Comparison of ENCODE assay signal across 9 cellular contexts in genomic region chrX:44342866-44343265, GRCh38. TPM values are rescaled to one million over a fixed set of nuclear protein-coding genes. Genes with fewer than 3 reads are reported as not detected.
DNase-seq lines count a peak whose midpoint lies in the region; ATAC-seq and TF ChIP-seq lines count a peak whose summit lies in the region.
"Had no signal": no experiment of that assay in that cellular context is flagged by ENCODE, and none has a peak within 500 bp of the region (broad histone marks: within the 10 kb centered on the region; RNA-seq: fewer than 3 reads in every experiment).

No MANE protein-coding gene starts in this region.

- TF ChIP-seq CTCF in smooth muscle cell (IDR thresholded peaks at IDR 0.05; ENCODE audit: borderline replicate concordance, insufficient read depth, poor library complexity, severe bottlenecking), result no peak

- H3K4me1 Mint-ChIP-seq in T-helper 1 cell treated with Interleukin-12 subunit alpha and Interleukin-12 subunit beta and Interleukin-4 antibody, amounts not matched to agents 30 μg/mL and 1 μg/mL, for 36 hours (ENCODE audit: low read depth), result peaks cover 17% of the 10 kb centered on the region
- H3K4me1 Mint-ChIP-seq in activated CD4-positive, alpha-beta memory T cell treated with anti-CD3 and anti-CD28 coated beads for 36 hours (ENCODE audit: low read depth), result peaks cover 11% of the 10 kb centered on the region

- POLR2A ChIA-PET in activated CD4-positive, alpha-beta memory T cell treated with anti-CD3 and anti-CD28 coated beads for 36 hours (lab: Charles Lee), result no interaction called here

- H3K36me3 ChIP-seq in smooth muscle cell (ENCODE audit: low read depth), result no peaks in the 10 kb centered on the region

- H3K4me3 Mint-ChIP-seq in T-helper 1 cell treated with Interleukin-12 subunit alpha and Interleukin-12 subunit beta and Interleukin-4 antibody, amounts not matched to agents 30 μg/mL and 1 μg/mL, for 36 hours, result peak overlapping the region; percentile 84
- H3K4me3 Mint-ChIP-seq in activated CD4-positive, alpha-beta memory T cell treated with anti-CD3 and anti-CD28 coated beads for 36 hours, result peak overlapping the region; percentile 76

- WGBS in right cardiac atrium, result 45% methylated on average over 2 of the region's 3 CpGs
- 73% methylated on average over 3 of the region's 3 CpGs for WGBS in smooth muscle cell (ENCODE audit: low lambda C conversion rate)

- DNase-seq in T-helper 1 cell (no peak), right cardiac atrium (no peak), smooth muscle cell (lab: John Stamatoyannopoulos, UW; ENCODE audit: unreplicated experiment) (no peak), cerebellum (ENCODE audit: low spot score) (no peak), activated gamma-delta T cell treated with Interleukin-2 at 50 U/mL for 16 hours (no peak), substantia nigra (lab: John Stamatoyannopoulos, UW) (no peak)
- DNase-seq in activated CD4-positive, alpha-beta memory T cell treated with anti-CD3 and anti-CD28 coated beads for 36 hours, result no peak
- DNase-seq: 8988T had no signal

- no peak overlapping the region for H2AFZ ChIP-seq in smooth muscle cell (ENCODE audit: low read depth)

- ATAC-seq in right cardiac atrium, result no peak

- no peaks in the 10 kb centered on the region for H3K27me3 Mint-ChIP-seq in T-helper 1 cell treated with Interleukin-12 subunit alpha and Interleukin-12 subunit beta and Interleukin-4 antibody, amounts not matched to agents 30 μg/mL and 1 μg/mL, for 36 hours (ENCODE audit: low read depth)
- no peaks in the 10 kb centered on the region for H3K27me3 Mint-ChIP-seq in activated CD4-positive, alpha-beta memory T cell treated with anti-CD3 and anti-CD28 coated beads for 36 hours

- H3F3A ChIP-seq in smooth muscle cell (ENCODE audit: low read depth), result peaks cover 4% of the 10 kb centered on the region

- no peaks in the 10 kb centered on the region for H3K4me1 ChIP-seq in right cardiac atrium (ENCODE audit: control insufficient read depth, insufficient read depth, low read length)
- H3K4me1 ChIP-seq in smooth muscle cell (ENCODE audit: low read depth), result no peaks in the 10 kb centered on the region

- no peaks in the 10 kb centered on the region for H3K36me3 Mint-ChIP-seq in T-helper 1 cell treated with Interleukin-12 subunit alpha and Interleukin-12 subunit beta and Interleukin-4 antibody, amounts not matched to agents 30 μg/mL and 1 μg/mL, for 36 hours (ENCODE audit: low read depth)
- no peaks in the 10 kb centered on the region for H3K36me3 Mint-ChIP-seq in activated CD4-positive, alpha-beta memory T cell treated with anti-CD3 and anti-CD28 coated beads for 36 hours

- intact Hi-C loops in activated CD4-positive, alpha-beta memory T cell treated with anti-CD3 and anti-CD28 coated beads for 36 hours (cut with micrococcal nuclease), result no loop called here
- intact Hi-C loops in right cardiac atrium (cut with DNase I), result no loop called here

- peak overlapping the region; percentile 84 for H3K4me3 ChIP-seq in right cardiac atrium (ENCODE audit: low read length)
- H3K4me3 ChIP-seq in smooth muscle cell, result peak overlapping the region; percentile 53

- H3K9ac ChIP-seq in smooth muscle cell (ENCODE audit: low read depth), result peak overlapping the region; percentile 85

- H3K27ac Mint-ChIP-seq in T-helper 1 cell treated with Interleukin-12 subunit alpha and Interleukin-12 subunit beta and Interleukin-4 antibody, amounts not matched to agents 30 μg/mL and 1 μg/mL, for 36 hours, result no peak overlapping the region
- H3K27ac Mint-ChIP-seq in activated CD4-positive, alpha-beta memory T cell treated with anti-CD3 and anti-CD28 coated beads for 36 hours, result no peak overlapping the region

- H3K9me3 ChIP-seq in right cardiac atrium (ENCODE audit: control insufficient read depth, low read length), result no peaks in the 10 kb centered on the region
- H3K9me3 ChIP-seq in smooth muscle cell (replicated peaks; ENCODE audit: low read depth), result no peaks in the 10 kb centered on the region

- H3K27me3 ChIP-seq in right cardiac atrium (ENCODE audit: control insufficient read depth, insufficient read depth) (no peaks in the 10 kb centered on the region), smooth muscle cell (ENCODE audit: low read depth) (no peaks in the 10 kb centered on the region)

- CTCF ChIA-PET in activated CD4-positive, alpha-beta memory T cell treated with anti-CD3 and anti-CD28 coated beads for 36 hours (lab: Charles Lee), result no interaction called here

- no peaks in the 10 kb centered on the region for H4K20me1 ChIP-seq in smooth muscle cell (ENCODE audit: low read depth)

- no peaks in the 10 kb centered on the region for H3K79me2 ChIP-seq in smooth muscle cell (ENCODE audit: low read depth)

- H3K27ac ChIP-seq in right cardiac atrium (ENCODE audit: low read length), result no peak overlapping the region
- H3K27ac ChIP-seq in smooth muscle cell (ENCODE audit: low read depth), result peak overlapping the region; percentile 81
- no peak overlapping the region for H3K27ac ChIP-seq in substantia nigra (ENCODE audit: low read depth, low read length, poor library complexity, severe bottlenecking)

- H3K9me3 Mint-ChIP-seq in T-helper 1 cell treated with Interleukin-12 subunit alpha and Interleukin-12 subunit beta and Interleukin-4 antibody, amounts not matched to agents 30 μg/mL and 1 μg/mL, for 36 hours, result no peaks in the 10 kb centered on the region
- H3K9me3 Mint-ChIP-seq in activated CD4-positive, alpha-beta memory T cell treated with anti-CD3 and anti-CD28 coated beads for 36 hours, result no peaks in the 10 kb centered on the region

- peak overlapping the region; percentile 75 for H3K4me2 ChIP-seq in smooth muscle cell

RNA-seq across cellular contexts. Expression of gene EFHC2, which starts 0.6 kb away (rescaled TPM):
- total RNA-seq in activated CD4-positive, alpha-beta memory T cell treated with anti-CD3 and anti-CD28 coated beads for 36 hours, result under 1 TPM; 0.24 to 0.58 TPM
- total RNA-seq in right cardiac atrium (1 to 10 TPM; 5.9 to 9.5 (median 6.6) TPM), smooth muscle cell (2.3 and 8.8 TPM in 2 replicates), cerebellum (3.4 TPM)
- polyA plus RNA-seq in right cardiac atrium (4.7 TPM), smooth muscle cell (3.5 and 4.0 TPM in 2 replicates)
